1 cellular context compared by ENCODE assay signal in genomic region chr11:62771144-62772021, GRCh38.
TF ChIP-seq lines count a peak whose summit lies in the region.

Gene TAF6L (plus strand): TSS chr11:62771396. CDS start chr11:62775784, 4,388 bp downstream.

TF ChIP-seq in K562, 482 proteins besides CTCF, POLR2A, EP300 and RAD21 (continued from another document and continues in another):
- no peak for TF ChIP-seq ZMIZ1 (IDR thresholded peaks at IDR 0.05; ENCODE audit: low read depth in 2 of 2, low read length in 2 of 2)
- TF ChIP-seq ZNF766 (CRISPR knock-in tag; conservative IDR thresholded peaks at IDR 0.05): peak; percentile 85; the same call in 1 of the 2 replicates
- no peak for TF ChIP-seq AFF4 (CRISPR knock-in tag; IDR thresholded peaks at IDR 0.05)
- no peak for TF ChIP-seq RBM14 (IDR thresholded peaks at IDR 0.05; ENCODE audit: borderline replicate concordance, insufficient read depth, low read depth, low read length)
- peak; percentile 90 to 95 for TF ChIP-seq MNT (conservative IDR thresholded peaks at IDR 0.05)
- TF ChIP-seq HIVEP1 (CRISPR knock-in tag; IDR thresholded peaks at IDR 0.05): no peak
- TF ChIP-seq ZNF121 (CRISPR knock-in tag; conservative IDR thresholded peaks at IDR 0.05): no peak
- TF ChIP-seq PBX2 (CRISPR knock-in tag; IDR thresholded peaks at IDR 0.05; ENCODE audit: low read depth): no peak
- TF ChIP-seq PBX2 (tag; conservative IDR thresholded peaks at IDR 0.05; ENCODE audit: low read depth): no peak
- no peak for TF ChIP-seq FOXP4 (CRISPR knock-in tag; IDR thresholded peaks at IDR 0.05; ENCODE audit: borderline replicate concordance)
- TF ChIP-seq ATF1 (CRISPR knock-in tag; IDR thresholded peaks at IDR 0.05): no peak
- TF ChIP-seq ATF1 (tag; IDR thresholded peaks at IDR 0.05): peak; percentile 74
- no peak for TF ChIP-seq TAF15 (IDR thresholded peaks at IDR 0.05; ENCODE audit: low read depth, low read length)
- TF ChIP-seq FOXP1 (CRISPR knock-in tag; IDR thresholded peaks at IDR 0.05): peak; percentile 79
- peak; percentile 15; the same call in 1 of the 2 replicates for TF ChIP-seq ZBTB9 (CRISPR knock-in tag; IDR thresholded peaks at IDR 0.05)
- no peak for TF ChIP-seq ESRRB (CRISPR knock-in tag; IDR thresholded peaks at IDR 0.05; ENCODE audit: borderline replicate concordance)
- TF ChIP-seq CAMTA2 (CRISPR knock-in tag; conservative IDR thresholded peaks at IDR 0.05): no peak
- TF ChIP-seq ZBTB17 (CRISPR knock-in tag; IDR thresholded peaks at IDR 0.05): no peak
- TF ChIP-seq SRSF1 (IDR thresholded peaks at IDR 0.05; ENCODE audit: low read depth, low read length): no peak
- TF ChIP-seq KAT8 (IDR thresholded peaks at IDR 0.05; ENCODE audit: low read depth): no peak
- TF ChIP-seq UBTF (IDR thresholded peaks at IDR 0.05; ENCODE audit: borderline replicate concordance in 1 of 2, low read depth in 2 of 2, low read length in 2 of 2): no peak
- no peak for TF ChIP-seq ZNF655 (CRISPR knock-in tag; IDR thresholded peaks at IDR 0.05)
- no peak for TF ChIP-seq HES1 (IDR thresholded peaks at IDR 0.05; ENCODE audit: low read depth)
- TF ChIP-seq ETV1 (tag; conservative IDR thresholded peaks at IDR 0.05; ENCODE audit: low read depth): 0 out of 2 replicates have a peak, but pooled peaks have one; percentile 2
- TF ChIP-seq NR2C1 (IDR thresholded peaks at IDR 0.05): peak; percentile 98
- TF ChIP-seq NR2C1 (tag; IDR thresholded peaks at IDR 0.05): peak; percentile 98
- TF ChIP-seq NCOA1 (IDR thresholded peaks at IDR 0.05; ENCODE audit: low read depth): no peak
- TF ChIP-seq ZNF197 (CRISPR knock-in tag; IDR thresholded peaks at IDR 0.05; ENCODE audit: low read depth): no peak
